1 cellular context compared by ENCODE assay signal in genomic region chr2:101135412-101136296, GRCh38.
TF ChIP-seq lines count a peak whose summit lies in the region.

No MANE protein-coding gene starts in this region.

TF ChIP-seq in GM23338, 12 proteins besides CTCF, POLR2A, EP300 and RAD21 (continued from another document):
- no peak for TF ChIP-seq JUNB (IDR thresholded peaks at IDR 0.05; ENCODE audit: unreplicated experiment)
TF ChIP-seq in GM23338: peak in this region for 0.
